11 cellular contexts compared by ENCODE assay signal in the genomic region with DNA sequence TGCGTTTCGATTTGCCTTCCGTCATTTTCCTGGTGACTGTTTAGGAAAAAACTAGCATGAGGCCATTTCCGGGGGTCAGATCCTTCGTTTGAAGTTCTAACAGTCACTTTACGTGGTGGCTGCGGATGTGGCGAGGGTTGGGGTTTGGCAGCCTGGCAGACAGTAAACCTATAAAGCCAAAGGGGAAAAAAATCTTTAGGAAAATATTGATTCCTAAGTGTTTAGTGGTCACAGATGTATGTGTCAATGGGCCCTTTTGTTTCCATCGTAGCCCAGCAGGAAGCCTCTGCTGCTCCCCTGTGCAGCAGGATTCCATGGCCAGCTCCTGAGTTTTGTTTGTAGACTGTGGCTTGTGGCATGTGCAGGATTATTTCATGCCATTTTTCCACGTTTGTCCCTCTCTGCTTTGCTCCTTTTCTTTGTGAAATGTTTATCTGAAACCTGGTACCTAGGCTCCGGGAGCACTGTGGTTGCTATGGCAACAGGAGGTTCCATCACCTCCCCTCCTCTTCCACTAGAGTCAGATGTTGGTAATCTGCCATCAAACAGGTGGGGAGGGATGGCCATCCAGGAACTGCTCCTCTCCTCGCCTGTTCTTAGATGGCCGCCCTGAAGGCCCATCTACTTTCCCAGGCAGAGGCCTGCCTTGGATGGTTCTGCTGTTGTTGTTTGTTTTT.
DNase-seq lines count a peak whose midpoint lies in the region; ATAC-seq, FAIRE-seq and TF ChIP-seq lines count a peak whose summit lies in the region.
"Had no signal": no experiment of that assay in that cellular context is flagged by ENCODE, and none has a peak within 500 bp of the region (broad histone marks: within the 10 kb centered on the region; RNA-seq: fewer than 3 reads in every experiment).

No MANE protein-coding gene starts in this region.

- peak overlapping the region; percentile 21; the same call in 1 of the 2 replicates for H3K4me2 ChIP-seq in HepG2 (ENCODE audit: low read depth, low read length)

- H3K4me1 ChIP-seq in HepG2 (ENCODE audit: insufficient read depth, low read length): peaks cover 78% of the 10 kb centered on the region
- H3K4me1 ChIP-seq in right lobe of liver: peaks cover 0 to 9% (median 0%) of the 10 kb centered on the region in 4 donors

- H3K4me3 Mint-ChIP-seq in brain (no peak overlapping the region), CD14-positive monocyte (no peak overlapping the region)
- H3K4me3 Mint-ChIP-seq: activated CD8-positive, alpha-beta memory T cell treated with anti-CD3 and anti-CD28 coated beads, Interleukin-2, amount 10 ng/mL, durations not matched to agents 7 days and 5 days; activated naive CD8-positive, alpha-beta T cell had no signal

- peak overlapping the region; percentile 65 for H3K27ac ChIP-seq in HepG2 (ENCODE audit: extremely low read length, insufficient read depth, low read length)
- no peak overlapping the region for H3K27ac ChIP-seq in right lobe of liver

- H3K27me3 Mint-ChIP-seq in brain: peaks cover 3% of the 10 kb centered on the region
- peaks cover 0 to 1% (median 0%) of the 10 kb centered on the region in 3 donors for H3K27me3 Mint-ChIP-seq in CD14-positive monocyte (ENCODE audit: low read depth in 3 of 3)
- H3K27me3 Mint-ChIP-seq: activated CD8-positive, alpha-beta memory T cell treated with anti-CD3 and anti-CD28 coated beads, Interleukin-2, amount 10 ng/mL, durations not matched to agents 7 days and 5 days; activated naive CD8-positive, alpha-beta T cell had no signal

- intact Hi-C loops in HepG2 (cut with micrococcal nuclease; ENCODE audit: unreplicated experiment) (no loop called here), right lobe of liver (cut with DNase I) (no loop called here), CD14-positive monocyte (cut with micrococcal nuclease) (no loop called here)

- H3K36me3 ChIP-seq in HepG2 (replicated peaks in 1 of 2; ENCODE audit: control insufficient read depth in 1 of 2, insufficient read depth in 2 of 2, low read length in 2 of 2) (no peaks in the 10 kb centered on the region; a peak in 2 of 5 replicates), right lobe of liver (no peaks in the 10 kb centered on the region)

- no peaks in the 10 kb centered on the region for H3K79me2 ChIP-seq in HepG2 (ENCODE audit: insufficient read depth, low read length)

- POLR2A ChIA-PET in HepG2 (lab: Yijun Ruan, JAX): no interaction called here

- peak overlapping the region; percentile 56 for H3K9ac ChIP-seq in HepG2 (ENCODE audit: insufficient read depth, low read depth, low read length)

- H3K4me1 Mint-ChIP-seq in brain (peaks cover 35% of the 10 kb centered on the region), CD14-positive monocyte (no peaks in the 10 kb centered on the region)
- H3K4me1 Mint-ChIP-seq: activated CD8-positive, alpha-beta memory T cell treated with anti-CD3 and anti-CD28 coated beads, Interleukin-2, amount 10 ng/mL, durations not matched to agents 7 days and 5 days had no signal

- TF ChIP-seq POLR2A in HepG2 (IDR thresholded peaks at IDR 0.05; ENCODE audit: insufficient read depth in 1 of 2, low read depth in 2 of 2, low read length in 2 of 2): no peak
- no peak for TF ChIP-seq POLR2A in right lobe of liver (IDR thresholded peaks at IDR 0.05)

- TF ChIP-seq RAD21 in HepG2 (CRISPR knock-in tag; IDR thresholded peaks at IDR 0.05): no peak

- H3K36me3 Mint-ChIP-seq in brain (peaks cover 39% of the 10 kb centered on the region), CD14-positive monocyte (peaks cover 9 to 21% of the 10 kb centered on the region in 2 donors)
- H3K36me3 Mint-ChIP-seq: activated CD8-positive, alpha-beta memory T cell treated with anti-CD3 and anti-CD28 coated beads, Interleukin-2, amount 10 ng/mL, durations not matched to agents 7 days and 5 days; activated naive CD8-positive, alpha-beta T cell had no signal

- H3K27me3 ChIP-seq in HepG2 (ENCODE audit: control insufficient read depth in 1 of 2, insufficient read depth in 2 of 2, low read length in 2 of 2): no peaks in the 10 kb centered on the region
- no peaks in the 10 kb centered on the region for H3K27me3 ChIP-seq in right lobe of liver

- DNase-seq in HepG2 (ENCODE audit: low spot score): peak; percentile 72
- DNase-seq in right lobe of liver: no peak
- DNase-seq in islet precursor cell: peak; percentile 41
- DNase-seq in CD14-positive monocyte (ENCODE audit: low spot score): no peak
- DNase-seq in stimulated activated naive CD4-positive, alpha-beta T cell treated with Interleukin-2 at 50 U/mL for 16 hours (lab: John Stamatoyannopoulos, UW): no peak
- DNase-seq: activated CD8-positive, alpha-beta memory T cell treated with anti-CD3 and anti-CD28 coated beads, Interleukin-2, amount 10 ng/mL, durations not matched to agents 7 days and 5 days; NCI-H187 had no signal

- H3K27ac Mint-ChIP-seq in brain (peak overlapping the region in 4 of 5 experiments; percentile 37 to 84 (median 52)), CD14-positive monocyte (no peak overlapping the region)
- H3K27ac Mint-ChIP-seq: activated CD8-positive, alpha-beta memory T cell treated with anti-CD3 and anti-CD28 coated beads, Interleukin-2, amount 10 ng/mL, durations not matched to agents 7 days and 5 days; activated naive CD8-positive, alpha-beta T cell had no signal

- H3K9me3 Mint-ChIP-seq in brain (no peaks in the 10 kb centered on the region), CD14-positive monocyte (peaks cover 0 to 2% (median 0%) of the 10 kb centered on the region in 7 donors)

- no peak for FAIRE-seq in HepG2 (lab: Jason Lieb, UNC)

- no peak for TF ChIP-seq CTCF in HepG2 (CRISPR knock-in tag; IDR thresholded peaks at IDR 0.05)
- TF ChIP-seq CTCF in right lobe of liver (IDR thresholded peaks at IDR 0.05): no peak
- TF ChIP-seq CTCF in brain (conservative IDR thresholded peaks at IDR 0.05): no peak
- TF ChIP-seq CTCF in CD14-positive monocyte (IDR thresholded peaks at IDR 0.05): no peak

- H3K9me3 ChIP-seq in HepG2 (ENCODE audit: low read length) (no peaks in the 10 kb centered on the region), right lobe of liver (no peaks in the 10 kb centered on the region)

- CTCF ChIA-PET in HepG2 (lab: Yijun Ruan, JAX; ENCODE audit: low intra/inter-chr PET ratio, low total read pairs): no interaction called here

- no peak overlapping the region for H2AFZ ChIP-seq in HepG2 (ENCODE audit: low read length)

- no TSS peak for BruUV-seq in HepG2 (replicated peaks; lab: Mats Ljungman, UMichigan)

- in situ Hi-C loops in HepG2 (cut with HindIII; ENCODE audit: extremely low pct_ligation_motif_present, low pct_unique_long_range_greater_than_20kb): no loop called here

- no peak overlapping the region for H3K4me3 ChIP-seq in HepG2 (replicated peaks in 1 of 3; ENCODE audit: insufficient read depth in 1 of 3, low read depth in 2 of 3, low read length in 3 of 3)
- H3K4me3 ChIP-seq in right lobe of liver: no peak overlapping the region

- WGBS in HepG2 (ENCODE audit: low lambda C conversion rate): 38% methylated on average over 13 of the region's 13 CpGs
- 79% methylated on average over 13 of the region's 13 CpGs for WGBS in right lobe of liver (ENCODE audit: insufficient coverage, low coverage, low lambda C conversion rate, missing lambda C conversion rate)

- TF ChIP-seq EP300 in HepG2 (IDR thresholded peaks at IDR 0.05; ENCODE audit: low read depth in 2 of 2, low read length in 2 of 2): peak in 1 of 2 experiments; percentile 67; a peak in 1 of 4 replicates
- no peak; the same call in 1 of the 2 replicates for TF ChIP-seq EP300 in HepG2 (CRISPR knock-in tag; IDR thresholded peaks at IDR 0.05; ENCODE audit: borderline replicate concordance)

- no peaks in the 10 kb centered on the region for H4K20me1 ChIP-seq in HepG2 (ENCODE audit: insufficient read depth, low read length)

- ATAC-seq in HepG2: peak; percentile 91
- ATAC-seq in right lobe of liver: no peak
- no peak for ATAC-seq in GM21529 (IDR thresholded peaks at IDR 0.05; ENCODE audit: unreplicated experiment)
- ATAC-seq in HG03521 (IDR thresholded peaks at IDR 0.05; ENCODE audit: unreplicated experiment): no peak
- ATAC-seq: activated CD8-positive, alpha-beta memory T cell treated with anti-CD3 and anti-CD28 coated beads, Interleukin-2, amount 10 ng/mL, durations not matched to agents 7 days and 5 days had no signal

TF ChIP-seq in HepG2, 621 proteins besides CTCF, POLR2A, EP300 and RAD21 (continues in another document):
- TF ChIP-seq TBX2 (CRISPR knock-in tag; IDR thresholded peaks at IDR 0.05; ENCODE audit: borderline replicate concordance): peak; percentile 83

Comparison
In these comparisons a context has a peak if more than half of its experiments do, and no peak if none do; other contexts are left out.
1. DNase-seq: peak in HepG2 (single experiment) and islet precursor cell (single experiment); none in right lobe of liver (0 of 3), CD14-positive monocyte (single experiment) and stimulated activated naive CD4-positive, alpha-beta T cell treated with Interleukin-2 at 50 U/mL for 16 hours (single experiment).
2. H3K27ac Mint-ChIP-seq: peak in brain (4 of 5); none in CD14-positive monocyte (0 of 7).